8 cellular contexts compared by ENCODE assay signal in genomic region chr1:175192111-175192629, GRCh38. TPM values are rescaled to one million over a fixed set of nuclear protein-coding genes. Genes with fewer than 3 reads are reported as not detected.
DNase-seq lines count a peak whose midpoint lies in the region; ATAC-seq and TF ChIP-seq lines count a peak whose summit lies in the region.

No MANE protein-coding gene starts in this region.

- no peaks in the 10 kb centered on the region for H3K36me3 Mint-ChIP-seq in osteocyte (ENCODE audit: unreplicated experiment)

- no peaks in the 10 kb centered on the region for H3K27me3 ChIP-seq in SK-N-SH (ENCODE audit: insufficient read depth)

- DNase-seq in SK-N-SH = peak; percentile 22
- peak; percentile 23 for DNase-seq in NCI-H510A (lab: John Stamatoyannopoulos, UW)
- peak; percentile 46 for DNase-seq in activated naive CD4-positive, alpha-beta T cell treated with Interleukin-2 at 50 U/mL for 16 hours
- DNase-seq in Right ventricle myocardium superior = peak; percentile 73
- no peak for DNase-seq in osteocyte (ENCODE audit: extremely low spot score, unreplicated experiment)
- DNase-seq in HCEC 1CT = no peak

- H3K4me1 ChIP-seq in SK-N-SH (ENCODE audit: control insufficient read depth in 1 of 2, insufficient read depth in 2 of 2, low read depth in 1 of 2, low read length in 1 of 2) = peaks cover 0 to 10% of the 10 kb centered on the region in 2 experiments; a peak in 1 of 4 replicates

- no peaks in the 10 kb centered on the region for H3K9me3 Mint-ChIP-seq in osteocyte (ENCODE audit: unreplicated experiment)

- no peak for TF ChIP-seq EP300 in SK-N-SH (IDR thresholded peaks at IDR 0.05; ENCODE audit: borderline replicate concordance in 1 of 2, low read depth in 1 of 2, low read length in 1 of 2)

- H3K9ac ChIP-seq in SK-N-SH = no peak overlapping the region

- intact Hi-C loops in Right ventricle myocardium superior (cut with DNase I) = no loop called here

- TF ChIP-seq CTCF in SK-N-SH (IDR thresholded peaks at IDR 0.05) = no peak
- TF ChIP-seq CTCF in osteocyte (IDR thresholded peaks at IDR 0.05) = no peak

- H3K4me3 ChIP-seq in SK-N-SH (ENCODE audit: low read depth in 2 of 2, low read length in 1 of 2) = peak overlapping the region; percentile 44 to 46; a peak in 3 of 4 replicates

- H3K79me2 ChIP-seq in SK-N-SH (ENCODE audit: insufficient read depth) = no peaks in the 10 kb centered on the region

- WGBS in SK-N-SH (ENCODE audit: low lambda C conversion rate) = 61% methylated on average over 17 of the region's 17 CpGs

- peaks cover 6% of the 10 kb centered on the region for H3K27me3 Mint-ChIP-seq in osteocyte (ENCODE audit: unreplicated experiment)

- no peaks in the 10 kb centered on the region for H3F3A ChIP-seq in SK-N-SH (replicated peaks; ENCODE audit: insufficient read depth)

- H3K27ac ChIP-seq in SK-N-SH (ENCODE audit: low read depth in 2 of 2, low read length in 1 of 2) = no peak overlapping the region

- H3K36me3 ChIP-seq in SK-N-SH (replicated peaks in 1 of 2; ENCODE audit: control insufficient read depth in 1 of 2, insufficient read depth in 2 of 2, low read length in 1 of 2) = no peaks in the 10 kb centered on the region

- no peak for TF ChIP-seq RAD21 in SK-N-SH (IDR thresholded peaks at IDR 0.05; ENCODE audit: low read length)

- no peaks in the 10 kb centered on the region for H3K9me2 ChIP-seq in SK-N-SH

- POLR2A ChIA-PET in SK-N-SH (lab: Yijun Ruan, JAX) = no interaction called here

- H4K20me1 ChIP-seq in SK-N-SH (ENCODE audit: insufficient read depth) = no peaks in the 10 kb centered on the region

- H2AFZ ChIP-seq in SK-N-SH (ENCODE audit: low read depth) = peak overlapping the region; percentile 42; the same call in 1 of the 2 replicates

- CTCF ChIA-PET in SK-N-SH (lab: Yijun Ruan, JAX) = interaction anchor here (0.6 to 1.6 kb wide), 5 partner anchors 37 to 768 kb away, joined by 3 to 13 read pairs (median 4); no protein-coding TSS in a partner anchor

- peaks cover 14% of the 10 kb centered on the region for H3K4me1 Mint-ChIP-seq in osteocyte (ENCODE audit: unreplicated experiment)

- no peaks in the 10 kb centered on the region for H3K9me3 ChIP-seq in SK-N-SH

- H3K4me2 ChIP-seq in SK-N-SH = peak overlapping the region; percentile 62; the same call in 1 of the 2 replicates

- H3K27ac Mint-ChIP-seq in osteocyte (ENCODE audit: unreplicated experiment) = peak overlapping the region; percentile 58

- no peak for ATAC-seq in SK-N-SH treated with all-trans-retinoic acid at 6 μM for 48 hours
- peak; percentile 48 for ATAC-seq in Right ventricle myocardium superior (ENCODE audit: poor library complexity)
- no peak for ATAC-seq in GM19351 (IDR thresholded peaks at IDR 0.05; ENCODE audit: unreplicated experiment)

- peak overlapping the region; percentile 85 for H3K4me3 Mint-ChIP-seq in osteocyte (ENCODE audit: unreplicated experiment)

TF ChIP-seq in SK-N-SH, 30 proteins besides CTCF, POLR2A, EP300 and RAD21 (continues in another document):
- no peak for TF ChIP-seq JUND (IDR thresholded peaks at IDR 0.05)
- TF ChIP-seq EZH2phosphoT487 (IDR thresholded peaks at IDR 0.05; ENCODE audit: borderline replicate concordance, low read depth) = no peak
- no peak for TF ChIP-seq RCOR1 (IDR thresholded peaks at IDR 0.05; ENCODE audit: low read length)
- no peak for TF ChIP-seq ELF1 (IDR thresholded peaks at IDR 0.05)
- TF ChIP-seq REST (IDR thresholded peaks at IDR 0.05; ENCODE audit: low read depth, low read length) = no peak
- no peak for TF ChIP-seq FOXJ3 (CRISPR knock-in tag; IDR thresholded peaks at IDR 0.05)
- no peak for TF ChIP-seq USF2 (IDR thresholded peaks at IDR 0.05; ENCODE audit: borderline replicate concordance, low read depth, low read length)
- no peak for TF ChIP-seq NFIC (IDR thresholded peaks at IDR 0.05; ENCODE audit: borderline replicate concordance)
- no peak for TF ChIP-seq GABPA (IDR thresholded peaks at IDR 0.05; ENCODE audit: low read depth)
- TF ChIP-seq RXRA (IDR thresholded peaks at IDR 0.05; ENCODE audit: borderline replicate concordance, low read depth) = no peak

TF ChIP-seq in SK-N-SH treated with all-trans-retinoic acid at 6 μM for 48 hours, 23 proteins besides CTCF, POLR2A, EP300 and RAD21:
- no peak for TF ChIP-seq PATZ1 (CRISPR knock-in tag; IDR thresholded peaks at IDR 0.05; ENCODE audit: borderline replicate concordance)
- TF ChIP-seq TCF4 (CRISPR knock-in tag; IDR thresholded peaks at IDR 0.05; ENCODE audit: borderline replicate concordance) = no peak
- TF ChIP-seq BACH2 (CRISPR knock-in tag; IDR thresholded peaks at IDR 0.05; ENCODE audit: borderline replicate concordance) = no peak
- TF ChIP-seq ZNF70 (CRISPR knock-in tag; IDR thresholded peaks at IDR 0.05) = no peak
- TF ChIP-seq TSHZ2 (CRISPR knock-in tag; IDR thresholded peaks at IDR 0.05) = no peak
- TF ChIP-seq ISL1 (CRISPR knock-in tag; IDR thresholded peaks at IDR 0.05) = no peak
- no peak for TF ChIP-seq ARNTL (CRISPR knock-in tag; IDR thresholded peaks at IDR 0.05; ENCODE audit: borderline replicate concordance, low read depth)
- no peak for TF ChIP-seq ESRRG (CRISPR knock-in tag; IDR thresholded peaks at IDR 0.05)
- no peak for TF ChIP-seq SNAI2 (CRISPR knock-in tag; IDR thresholded peaks at IDR 0.05)

RNA-seq across cellular contexts. Expression of gene KIAA0040, which starts 0.4 kb away (rescaled TPM):
- 0.08 and 0.15 TPM in 2 replicates for polyA plus RNA-seq in SK-N-SH (2012; rRNA removed)
- polyA plus RNA-seq in SK-N-SH (2012; cell fraction: cytosol; rRNA removed) = 0.06 and 0.12 TPM in 2 replicates
- polyA plus RNA-seq in SK-N-SH (2012; cell fraction: nucleus; rRNA removed) = 0.02 TPM in 1 of 2 replicates, not detected in the other
- total RNA-seq in Right ventricle myocardium superior (15.4 TPM), osteocyte (0.73 and 1.6 TPM in 2 replicates)

Comparison
In these comparisons a context has a peak if more than half of its experiments do, and no peak if none do; other contexts are left out.
1. DNase-seq: peak in SK-N-SH (single experiment), NCI-H510A (single experiment), activated naive CD4-positive, alpha-beta T cell treated with Interleukin-2 at 50 U/mL for 16 hours (single experiment) and Right ventricle myocardium superior (single experiment); none in osteocyte (single experiment) and HCEC 1CT (single experiment).